In the genomic region with DNA sequence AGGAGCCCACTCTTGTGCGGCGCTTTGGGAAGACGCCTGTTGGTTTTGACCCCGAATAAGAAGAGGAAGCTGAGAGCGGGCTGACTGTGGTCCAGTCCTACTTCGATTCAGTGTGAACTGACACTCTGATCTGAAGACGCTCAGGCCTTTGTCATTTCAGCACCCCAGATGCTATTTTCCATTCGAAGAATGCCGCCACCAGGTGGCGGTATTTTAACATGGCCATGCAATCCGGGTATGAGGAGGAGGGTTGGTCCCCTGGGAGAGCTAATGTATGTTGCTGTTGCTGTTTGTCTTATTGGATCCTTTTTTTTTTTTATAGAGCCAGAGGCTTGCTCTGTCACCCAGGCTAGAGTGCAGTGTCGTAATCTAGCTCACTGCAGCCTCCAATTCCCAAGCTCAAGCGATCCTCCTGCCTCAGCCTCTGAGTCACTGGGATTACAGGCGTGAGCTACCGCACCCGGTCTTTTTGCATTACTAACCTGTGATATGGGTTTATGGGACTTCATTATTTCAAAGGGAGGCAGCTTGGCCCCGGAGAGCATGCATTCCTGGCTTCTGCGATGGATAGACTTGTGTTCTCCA, we compare ENCODE assay signal across 1 cellular context.
TF ChIP-seq lines count a peak whose summit lies in the region.

No MANE protein-coding gene starts in this region.

TF ChIP-seq in K562, 482 proteins besides CTCF, POLR2A, EP300 and RAD21 (continued from another document and continues in another):
- TF ChIP-seq ZBTB33 (CRISPR knock-in tag; IDR thresholded peaks at IDR 0.05), result no peak
- TF ChIP-seq SMARCA4 (IDR thresholded peaks at IDR 0.05), result peak; percentile 56; the same call in 1 of the 2 replicates
- TF ChIP-seq ARID3A (IDR thresholded peaks at IDR 0.05; ENCODE audit: borderline replicate concordance, low read depth, low read length), result peak; percentile 81; the same call in 1 of the 2 replicates
- TF ChIP-seq HEY1 (CRISPR knock-in tag; IDR thresholded peaks at IDR 0.05; ENCODE audit: borderline replicate concordance), result no peak
- no peak for TF ChIP-seq MCM5 (IDR thresholded peaks at IDR 0.05; ENCODE audit: low read depth)
- TF ChIP-seq E2F6 (IDR thresholded peaks at IDR 0.05; ENCODE audit: borderline replicate concordance in 1 of 2, extremely low read depth in 1 of 2, insufficient read depth in 1 of 2, insufficient read length in 1 of 2, low read depth in 1 of 2, low read length in 1 of 2, poor library complexity in 1 of 2, severe bottlenecking in 1 of 2), result peak in 1 of 2 experiments; percentile 33
- no peak for TF ChIP-seq SMARCC2 (IDR thresholded peaks at IDR 0.05; ENCODE audit: low read depth)
- peak; percentile 79 for TF ChIP-seq ZNF384 (IDR thresholded peaks at IDR 0.05; ENCODE audit: low read depth, low read length)
- peak in 1 of 2 experiments; percentile 81; a peak in 1 of 3 replicates for TF ChIP-seq CBX3 (IDR thresholded peaks at IDR 0.05; ENCODE audit: borderline replicate concordance in 1 of 2, low read length in 2 of 2)
- TF ChIP-seq L3MBTL2 (IDR thresholded peaks at IDR 0.05), result peak; percentile 77; the same call in 1 of the 2 replicates
- peak; percentile 60; the same call in 1 of the 2 replicates for TF ChIP-seq PHB (CRISPR knock-in tag; IDR thresholded peaks at IDR 0.05)
- no peak for TF ChIP-seq ETV1 (tag; conservative IDR thresholded peaks at IDR 0.05; ENCODE audit: low read depth)
- TF ChIP-seq TBL1XR1 (IDR thresholded peaks at IDR 0.05; ENCODE audit: low read length in 2 of 2), result 0 out of 4 replicates have a peak, but pooled peaks of 1 of the 2 experiments have one; percentile 7
- peak; percentile 43; the same call in 1 of the 2 replicates for TF ChIP-seq SMARCE1 (IDR thresholded peaks at IDR 0.05)
- TF ChIP-seq YY1 (IDR thresholded peaks at IDR 0.05; ENCODE audit: borderline replicate concordance in 1 of 3, control insufficient read depth in 1 of 3, extremely low read depth in 1 of 3, insufficient read depth in 3 of 3, insufficient read length in 1 of 3, insufficient replicate concordance in 2 of 3, low read depth in 1 of 3, low read length in 2 of 3), result peak in 1 of 3 experiments; percentile 35
- TF ChIP-seq ZFP36 (IDR thresholded peaks at IDR 0.05; ENCODE audit: low read depth, low read length, partially characterized antibody), result peak; percentile 70
- peak; percentile 12; the same call in 1 of the 2 replicates for TF ChIP-seq ZNF143 (CRISPR knock-in tag; IDR thresholded peaks at IDR 0.05)
- TF ChIP-seq KAT2B (IDR thresholded peaks at IDR 0.05; ENCODE audit: low read depth, low read length), result no peak
- TF ChIP-seq KDM4B (IDR thresholded peaks at IDR 0.05; ENCODE audit: borderline replicate concordance in 2 of 2, low read depth in 1 of 2), result 0 out of 4 replicates have a peak, but pooled peaks of 1 of the 2 experiments have one; percentile 27
- TF ChIP-seq ARNT (IDR thresholded peaks at IDR 0.05), result peak in 1 of 2 experiments; percentile 69; a peak in 2 of 4 replicates
- TF ChIP-seq, protein P1, sequence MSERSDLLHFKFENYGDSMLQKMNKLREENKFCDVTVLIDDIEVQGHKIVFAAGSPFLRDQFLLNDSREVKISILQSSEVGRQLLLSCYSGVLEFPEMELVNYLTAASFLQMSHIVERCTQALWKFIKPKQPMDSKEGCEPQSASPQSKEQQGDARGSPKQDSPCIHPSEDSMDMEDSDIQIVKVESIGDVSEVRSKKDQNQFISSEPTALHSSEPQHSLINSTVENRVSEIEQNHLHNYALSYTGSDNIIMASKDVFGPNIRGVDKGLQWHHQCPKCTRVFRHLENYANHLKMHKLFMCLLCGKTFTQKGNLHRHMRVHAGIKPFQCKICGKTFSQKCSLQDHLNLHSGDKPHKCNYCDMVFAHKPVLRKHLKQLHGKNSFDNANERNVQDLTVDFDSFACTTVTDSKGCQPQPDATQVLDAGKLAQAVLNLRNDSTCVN (CRISPR knock-in tag; IDR thresholded peaks at IDR 0.05), result no peak
- TF ChIP-seq, protein P2, sequence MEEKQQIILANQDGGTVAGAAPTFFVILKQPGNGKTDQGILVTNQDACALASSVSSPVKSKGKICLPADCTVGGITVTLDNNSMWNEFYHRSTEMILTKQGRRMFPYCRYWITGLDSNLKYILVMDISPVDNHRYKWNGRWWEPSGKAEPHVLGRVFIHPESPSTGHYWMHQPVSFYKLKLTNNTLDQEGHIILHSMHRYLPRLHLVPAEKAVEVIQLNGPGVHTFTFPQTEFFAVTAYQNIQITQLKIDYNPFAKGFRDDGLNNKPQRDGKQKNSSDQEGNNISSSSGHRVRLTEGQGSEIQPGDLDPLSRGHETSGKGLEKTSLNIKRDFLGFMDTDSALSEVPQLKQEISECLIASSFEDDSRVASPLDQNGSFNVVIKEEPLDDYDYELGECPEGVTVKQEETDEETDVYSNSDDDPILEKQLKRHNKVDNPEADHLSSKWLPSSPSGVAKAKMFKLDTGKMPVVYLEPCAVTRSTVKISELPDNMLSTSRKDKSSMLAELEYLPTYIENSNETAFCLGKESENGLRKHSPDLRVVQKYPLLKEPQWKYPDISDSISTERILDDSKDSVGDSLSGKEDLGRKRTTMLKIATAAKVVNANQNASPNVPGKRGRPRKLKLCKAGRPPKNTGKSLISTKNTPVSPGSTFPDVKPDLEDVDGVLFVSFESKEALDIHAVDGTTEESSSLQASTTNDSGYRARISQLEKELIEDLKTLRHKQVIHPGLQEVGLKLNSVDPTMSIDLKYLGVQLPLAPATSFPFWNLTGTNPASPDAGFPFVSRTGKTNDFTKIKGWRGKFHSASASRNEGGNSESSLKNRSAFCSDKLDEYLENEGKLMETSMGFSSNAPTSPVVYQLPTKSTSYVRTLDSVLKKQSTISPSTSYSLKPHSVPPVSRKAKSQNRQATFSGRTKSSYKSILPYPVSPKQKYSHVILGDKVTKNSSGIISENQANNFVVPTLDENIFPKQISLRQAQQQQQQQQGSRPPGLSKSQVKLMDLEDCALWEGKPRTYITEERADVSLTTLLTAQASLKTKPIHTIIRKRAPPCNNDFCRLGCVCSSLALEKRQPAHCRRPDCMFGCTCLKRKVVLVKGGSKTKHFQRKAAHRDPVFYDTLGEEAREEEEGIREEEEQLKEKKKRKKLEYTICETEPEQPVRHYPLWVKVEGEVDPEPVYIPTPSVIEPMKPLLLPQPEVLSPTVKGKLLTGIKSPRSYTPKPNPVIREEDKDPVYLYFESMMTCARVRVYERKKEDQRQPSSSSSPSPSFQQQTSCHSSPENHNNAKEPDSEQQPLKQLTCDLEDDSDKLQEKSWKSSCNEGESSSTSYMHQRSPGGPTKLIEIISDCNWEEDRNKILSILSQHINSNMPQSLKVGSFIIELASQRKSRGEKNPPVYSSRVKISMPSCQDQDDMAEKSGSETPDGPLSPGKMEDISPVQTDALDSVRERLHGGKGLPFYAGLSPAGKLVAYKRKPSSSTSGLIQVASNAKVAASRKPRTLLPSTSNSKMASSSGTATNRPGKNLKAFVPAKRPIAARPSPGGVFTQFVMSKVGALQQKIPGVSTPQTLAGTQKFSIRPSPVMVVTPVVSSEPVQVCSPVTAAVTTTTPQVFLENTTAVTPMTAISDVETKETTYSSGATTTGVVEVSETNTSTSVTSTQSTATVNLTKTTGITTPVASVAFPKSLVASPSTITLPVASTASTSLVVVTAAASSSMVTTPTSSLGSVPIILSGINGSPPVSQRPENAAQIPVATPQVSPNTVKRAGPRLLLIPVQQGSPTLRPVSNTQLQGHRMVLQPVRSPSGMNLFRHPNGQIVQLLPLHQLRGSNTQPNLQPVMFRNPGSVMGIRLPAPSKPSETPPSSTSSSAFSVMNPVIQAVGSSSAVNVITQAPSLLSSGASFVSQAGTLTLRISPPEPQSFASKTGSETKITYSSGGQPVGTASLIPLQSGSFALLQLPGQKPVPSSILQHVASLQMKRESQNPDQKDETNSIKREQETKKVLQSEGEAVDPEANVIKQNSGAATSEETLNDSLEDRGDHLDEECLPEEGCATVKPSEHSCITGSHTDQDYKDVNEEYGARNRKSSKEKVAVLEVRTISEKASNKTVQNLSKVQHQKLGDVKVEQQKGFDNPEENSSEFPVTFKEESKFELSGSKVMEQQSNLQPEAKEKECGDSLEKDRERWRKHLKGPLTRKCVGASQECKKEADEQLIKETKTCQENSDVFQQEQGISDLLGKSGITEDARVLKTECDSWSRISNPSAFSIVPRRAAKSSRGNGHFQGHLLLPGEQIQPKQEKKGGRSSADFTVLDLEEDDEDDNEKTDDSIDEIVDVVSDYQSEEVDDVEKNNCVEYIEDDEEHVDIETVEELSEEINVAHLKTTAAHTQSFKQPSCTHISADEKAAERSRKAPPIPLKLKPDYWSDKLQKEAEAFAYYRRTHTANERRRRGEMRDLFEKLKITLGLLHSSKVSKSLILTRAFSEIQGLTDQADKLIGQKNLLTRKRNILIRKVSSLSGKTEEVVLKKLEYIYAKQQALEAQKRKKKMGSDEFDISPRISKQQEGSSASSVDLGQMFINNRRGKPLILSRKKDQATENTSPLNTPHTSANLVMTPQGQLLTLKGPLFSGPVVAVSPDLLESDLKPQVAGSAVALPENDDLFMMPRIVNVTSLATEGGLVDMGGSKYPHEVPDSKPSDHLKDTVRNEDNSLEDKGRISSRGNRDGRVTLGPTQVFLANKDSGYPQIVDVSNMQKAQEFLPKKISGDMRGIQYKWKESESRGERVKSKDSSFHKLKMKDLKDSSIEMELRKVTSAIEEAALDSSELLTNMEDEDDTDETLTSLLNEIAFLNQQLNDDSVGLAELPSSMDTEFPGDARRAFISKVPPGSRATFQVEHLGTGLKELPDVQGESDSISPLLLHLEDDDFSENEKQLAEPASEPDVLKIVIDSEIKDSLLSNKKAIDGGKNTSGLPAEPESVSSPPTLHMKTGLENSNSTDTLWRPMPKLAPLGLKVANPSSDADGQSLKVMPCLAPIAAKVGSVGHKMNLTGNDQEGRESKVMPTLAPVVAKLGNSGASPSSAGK (IDR thresholded peaks at IDR 0.05), result peak; percentile 59
- TF ChIP-seq SMARCA5 (IDR thresholded peaks at IDR 0.05), result peak; percentile 77
- no peak for TF ChIP-seq ZNF133 (CRISPR knock-in tag; IDR thresholded peaks at IDR 0.05)
- peak; percentile 41; the same call in 1 of the 2 replicates for TF ChIP-seq ZNF354B (CRISPR knock-in tag; IDR thresholded peaks at IDR 0.05)
- no peak for TF ChIP-seq ZNF12 (CRISPR knock-in tag; IDR thresholded peaks at IDR 0.05)
- peak; percentile 70 for TF ChIP-seq BCOR (IDR thresholded peaks at IDR 0.05)
- TF ChIP-seq, protein P3, sequence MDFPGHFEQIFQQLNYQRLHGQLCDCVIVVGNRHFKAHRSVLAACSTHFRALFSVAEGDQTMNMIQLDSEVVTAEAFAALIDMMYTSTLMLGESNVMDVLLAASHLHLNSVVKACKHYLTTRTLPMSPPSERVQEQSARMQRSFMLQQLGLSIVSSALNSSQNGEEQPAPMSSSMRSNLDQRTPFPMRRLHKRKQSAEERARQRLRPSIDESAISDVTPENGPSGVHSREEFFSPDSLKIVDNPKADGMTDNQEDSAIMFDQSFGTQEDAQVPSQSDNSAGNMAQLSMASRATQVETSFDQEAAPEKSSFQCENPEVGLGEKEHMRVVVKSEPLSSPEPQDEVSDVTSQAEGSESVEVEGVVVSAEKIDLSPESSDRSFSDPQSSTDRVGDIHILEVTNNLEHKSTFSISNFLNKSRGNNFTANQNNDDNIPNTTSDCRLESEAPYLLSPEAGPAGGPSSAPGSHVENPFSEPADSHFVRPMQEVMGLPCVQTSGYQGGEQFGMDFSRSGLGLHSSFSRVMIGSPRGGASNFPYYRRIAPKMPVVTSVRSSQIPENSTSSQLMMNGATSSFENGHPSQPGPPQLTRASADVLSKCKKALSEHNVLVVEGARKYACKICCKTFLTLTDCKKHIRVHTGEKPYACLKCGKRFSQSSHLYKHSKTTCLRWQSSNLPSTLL (IDR thresholded peaks at IDR 0.05), result no peak
- TF ChIP-seq CTCFL (IDR thresholded peaks at IDR 0.05; ENCODE audit: borderline replicate concordance, insufficient read depth, low read depth, low read length, poor library complexity, severe bottlenecking), result peak; percentile 74
- no peak for TF ChIP-seq ZNF780A (CRISPR knock-in tag; IDR thresholded peaks at IDR 0.05)
- no peak for TF ChIP-seq GABPB2 (CRISPR knock-in tag; conservative IDR thresholded peaks at IDR 0.05)
- TF ChIP-seq XRCC5 (IDR thresholded peaks at IDR 0.05; ENCODE audit: low read depth, low read length), result peak; percentile 73
- TF ChIP-seq EHMT2 (IDR thresholded peaks at IDR 0.05), result 0 out of 2 replicates have a peak, but pooled peaks have one; percentile 22
